ENCODE assay signal across 11 cellular contexts in the genomic region with DNA sequence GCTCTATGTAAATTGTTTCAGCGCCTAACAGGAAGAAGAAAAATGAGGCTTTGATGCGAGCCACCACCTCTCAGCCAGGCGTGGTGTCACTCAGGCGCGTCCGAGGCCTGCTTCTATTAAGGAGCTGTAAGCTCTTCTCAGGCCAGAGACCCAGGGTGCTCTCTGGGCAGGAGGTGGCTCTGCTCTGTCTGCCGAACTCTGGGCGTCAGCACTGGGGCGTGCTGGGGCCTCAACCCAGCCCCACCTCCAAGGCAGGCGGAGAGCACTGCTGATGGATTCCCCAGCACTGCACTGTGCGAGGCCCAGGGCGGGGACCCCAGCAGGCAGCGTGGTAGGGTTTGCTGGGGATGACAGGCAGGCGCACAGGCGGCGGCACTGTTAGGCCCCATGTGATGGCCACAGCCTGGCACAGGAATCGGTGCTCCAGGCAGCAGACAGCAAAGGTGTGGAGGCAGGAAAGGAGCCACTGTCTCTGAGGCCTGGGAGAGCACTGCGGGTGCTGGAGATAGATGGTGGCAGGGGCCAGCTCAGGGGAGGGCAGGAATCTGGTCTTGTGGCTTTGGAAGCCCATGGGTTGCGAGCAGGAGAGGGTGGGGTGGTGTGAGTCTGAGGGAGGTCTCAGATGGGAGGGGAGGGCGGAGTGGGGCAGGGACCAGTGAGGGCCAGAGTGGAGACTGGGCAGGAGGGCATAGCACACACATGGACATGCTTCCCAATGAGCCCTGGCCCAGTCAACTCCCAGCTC.
DNase-seq lines count a peak whose midpoint lies in the region; ATAC-seq and TF ChIP-seq lines count a peak whose summit lies in the region.
"Had no signal": no experiment of that assay in that cellular context is flagged by ENCODE, and none has a peak within 500 bp of the region (broad histone marks: within the 10 kb centered on the region; RNA-seq: fewer than 3 reads in every experiment).

No MANE protein-coding gene starts in this region.

- H3K27me3 ChIP-seq in CD8-positive, alpha-beta T cell (ENCODE audit: insufficient read depth, low read length): no peaks in the 10 kb centered on the region
- no peaks in the 10 kb centered on the region for H3K27me3 ChIP-seq in layer of hippocampus (ENCODE audit: control insufficient read depth, insufficient read depth, low read length)

- H3K4me1 ChIP-seq in CD8-positive, alpha-beta T cell (ENCODE audit: insufficient read depth, low read length): peaks cover 28% of the 10 kb centered on the region
- H3K4me1 ChIP-seq: Caco-2 had no signal

- H3K4me1 Mint-ChIP-seq in CD8-positive, alpha-beta T cell (ENCODE audit: low read depth): peaks cover 39% of the 10 kb centered on the region

- CTCF ChIA-PET in CD8-positive, alpha-beta T cell (lab: Charles Lee): no interaction called here

- H3K27ac ChIP-seq in CD8-positive, alpha-beta T cell (ENCODE audit: low read depth, low read length): no peak overlapping the region
- H3K27ac ChIP-seq in layer of hippocampus (ENCODE audit: low read depth, low read length): peak overlapping the region; percentile 90
- H3K27ac ChIP-seq: coronary artery had no signal

- no peaks in the 10 kb centered on the region for H3K36me3 ChIP-seq in CD8-positive, alpha-beta T cell (ENCODE audit: insufficient read depth, low read length)

- H3K9me3 ChIP-seq in CD8-positive, alpha-beta T cell (ENCODE audit: low read length): no peaks in the 10 kb centered on the region
- H3K9me3 ChIP-seq: Caco-2 had no signal

- no peaks in the 10 kb centered on the region for H3K9me3 Mint-ChIP-seq in CD8-positive, alpha-beta T cell
- H3K9me3 Mint-ChIP-seq: T-helper 2 cell treated with Interferon-gamma antibody and Interleukin-4, amounts not matched to agents 5 μg/mL and 100 μg/mL, for 36 hours had no signal

- H3K36me3 Mint-ChIP-seq in CD8-positive, alpha-beta T cell: peaks cover 5% of the 10 kb centered on the region

- TF ChIP-seq CTCF in CD8-positive, alpha-beta T cell (IDR thresholded peaks at IDR 0.05): no peak

- peak overlapping the region; percentile 22 for H3K4me3 Mint-ChIP-seq in CD8-positive, alpha-beta T cell
- H3K4me3 Mint-ChIP-seq: T-helper 2 cell treated with Interferon-gamma antibody and Interleukin-4, amounts not matched to agents 5 μg/mL and 100 μg/mL, for 36 hours had no signal

- no peaks in the 10 kb centered on the region for H3K27me3 Mint-ChIP-seq in CD8-positive, alpha-beta T cell (ENCODE audit: low read depth)

- H3K4me3 ChIP-seq in CD8-positive, alpha-beta T cell (ENCODE audit: low read depth, low read length): no peak overlapping the region
- H3K4me3 ChIP-seq: coronary artery had no signal

- DNase-seq in CD8-positive, alpha-beta T cell: peak in 1 of 7 experiments; percentile 28
- peak; percentile 41 for DNase-seq in NCI-H510A (lab: John Stamatoyannopoulos, UW)
- DNase-seq in NCI-H748 (lab: John Stamatoyannopoulos, UW; ENCODE audit: unreplicated experiment): no peak
- no peak for DNase-seq in cerebellar nuclear complex (lab: John Stamatoyannopoulos, UW)
- DNase-seq in posterior vena cava (ENCODE audit: low spot score): no peak
- no peak for DNase-seq in NCI-H345 (lab: John Stamatoyannopoulos, UW)
- DNase-seq: Caco-2 had no signal

- peak; percentile 71 for ATAC-seq in CD8-positive, alpha-beta T cell
- peak; percentile 48 for ATAC-seq in GM19468 (IDR thresholded peaks at IDR 0.05; ENCODE audit: extremely low read depth, unreplicated experiment)

- peak overlapping the region; percentile 80 for H3K27ac Mint-ChIP-seq in CD8-positive, alpha-beta T cell
- H3K27ac Mint-ChIP-seq: T-helper 2 cell treated with Interferon-gamma antibody and Interleukin-4, amounts not matched to agents 5 μg/mL and 100 μg/mL, for 36 hours had no signal

- intact Hi-C loops in CD8-positive, alpha-beta T cell (cut with DNase I, micrococcal nuclease): no loop called here
- intact Hi-C loops in posterior vena cava (cut with DNase I): no loop called here

- POLR2A ChIA-PET in CD8-positive, alpha-beta T cell (lab: Charles Lee): no interaction called here
